In the genomic region with DNA sequence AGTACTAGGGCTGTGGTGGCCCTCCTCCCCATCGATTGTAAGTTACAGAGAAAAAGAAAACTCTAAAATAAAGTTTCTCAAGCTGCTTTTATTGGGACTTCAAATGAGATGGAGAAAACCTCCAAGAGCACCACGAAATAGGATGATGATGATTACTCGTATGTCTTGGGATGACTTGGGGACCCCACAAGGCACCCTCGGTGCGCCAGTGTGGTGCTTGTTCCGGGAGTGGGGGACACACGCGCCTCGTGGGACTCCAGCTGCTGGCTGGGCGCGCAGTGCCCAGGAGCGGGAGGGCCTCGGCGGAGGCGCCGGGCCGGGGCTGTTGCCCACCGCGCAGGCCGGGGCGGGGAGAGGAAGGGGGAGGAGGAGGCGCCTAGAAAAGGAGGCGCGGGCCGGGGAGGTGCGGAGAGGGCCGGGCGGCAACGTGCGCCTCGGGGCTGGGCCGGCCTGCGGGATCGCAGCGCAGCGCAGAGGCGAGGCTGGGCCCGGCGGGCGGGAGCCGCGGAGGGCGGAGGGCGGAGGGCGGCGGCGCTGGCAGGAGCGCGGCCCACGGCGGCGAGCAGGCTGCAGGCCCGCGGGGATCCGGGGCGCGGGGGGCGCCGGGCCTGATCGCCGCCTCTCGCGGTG, we compare ENCODE assay signal across 10 cellular contexts. TPM values are rescaled to one million over a fixed set of nuclear protein-coding genes. Genes with fewer than 3 reads are reported as not detected.
A peak's percentile ranks its signal among the peaks of the same experiment; 100 is the strongest.
DNase-seq lines count a peak whose midpoint lies in the region; ATAC-seq and TF ChIP-seq lines count a peak whose summit lies in the region.
"Had no signal": no experiment of that assay in that cellular context is flagged by ENCODE, and none has a peak within 500 bp of the region (broad histone marks: within the 10 kb centered on the region; RNA-seq: fewer than 3 reads in every experiment).

A gene with protein sequence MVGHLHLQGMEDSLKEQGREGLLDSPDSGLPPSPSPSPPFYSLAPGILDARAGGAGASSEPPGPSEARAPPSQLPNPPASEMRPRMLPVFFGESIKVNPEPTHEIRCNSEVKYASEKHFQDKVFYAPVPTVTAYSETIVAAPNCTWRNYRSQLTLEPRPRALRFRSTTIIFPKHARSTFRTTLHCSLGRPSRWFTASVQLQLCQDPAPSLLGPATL (plus strand): TSS at position 408 of the 630 bp plus-strand sequence. CDS start 337 bp downstream, outside the sequence.

- peak within 1 kb of the TSS; percentile 50 for H3K4me3 ChIP-seq in WERI-Rb-1 (ENCODE audit: low read depth, low read length)

- peak; percentile 59 for DNase-seq in Daoy (ENCODE audit: low read depth)
- peak; percentile 38 for DNase-seq in WERI-Rb-1
- DNase-seq in left cardiac atrium, result no peak
- DNase-seq in pulmonary artery endothelial cell (ENCODE audit: low read depth, low spot score), result no peak
- DNase-seq in HuH-7 (ENCODE audit: low spot score), result no peak
- no peak for DNase-seq in cortex of kidney (lab: John Stamatoyannopoulos, UW)
- no peak for DNase-seq in KG1 (lab: John Stamatoyannopoulos, UW)
- DNase-seq: activated naive CD4-positive, alpha-beta T cell treated with anti-CD3 and anti-CD28 coated beads, Interleukin-2, amount 10 ng/mL, durations not matched to agents 7 days and 5 days; occipital lobe had no signal

- 0 out of 2 replicates have a peak within 1 kb of the TSS, but pooled peaks have one; percentile 33 for H3K27ac ChIP-seq in WERI-Rb-1

- H3K27me3 ChIP-seq in WERI-Rb-1 (ENCODE audit: insufficient read depth, low read depth, severe bottlenecking), result no peaks in the 10 kb centered on the region

- intact Hi-C loops in left cardiac atrium (cut with DNase I), result no loop called here

- TF ChIP-seq CTCF in WERI-Rb-1 (IDR thresholded peaks at IDR 0.05; ENCODE audit: low read depth, low read length), result no peak

- H3K9me3 ChIP-seq in WERI-Rb-1 (ENCODE audit: severe bottlenecking), result no peaks in the 10 kb centered on the region

- ATAC-seq in left cardiac atrium, result peak; percentile 71 to 81
- ATAC-seq in HG03139 (IDR thresholded peaks at IDR 0.05; ENCODE audit: unreplicated experiment), result no peak

- H3K36me3 ChIP-seq in WERI-Rb-1, result no peaks in the 10 kb centered on the region

RNA-seq across cellular contexts. Expression of the gene that starts here (rescaled TPM):
- total RNA-seq in Daoy (2014; rRNA removed; shearing (Covaris generic)), result 63.9 and 65.9 TPM in 2 replicates
- total RNA-seq in left cardiac atrium (under 1 TPM; 0.47 to 0.52 TPM), pulmonary artery endothelial cell (23.9 and 70.8 TPM in 2 replicates)

Comparison
In these comparisons a context has a peak if more than half of its experiments do, and no peak if none do; other contexts are left out.
1. RNA of the gene that starts here (total RNA-seq): 63.9 to 65.9 TPM in Daoy and 23.9 to 70.8 TPM in pulmonary artery endothelial cell; 0.47 to 0.52 TPM in left cardiac atrium; every median in the first group is over 10 times any median in the second.
2. Peak in ATAC-seq in left cardiac atrium; RNA of the gene not detected or under 1 TPM.
3. DNase-seq: peak in Daoy (single experiment) and WERI-Rb-1 (single experiment); none in left cardiac atrium (single experiment), pulmonary artery endothelial cell (single experiment), HuH-7 (single experiment), cortex of kidney (single experiment) and KG1 (single experiment).